29 cellular contexts compared by ENCODE assay signal in the genomic region with DNA sequence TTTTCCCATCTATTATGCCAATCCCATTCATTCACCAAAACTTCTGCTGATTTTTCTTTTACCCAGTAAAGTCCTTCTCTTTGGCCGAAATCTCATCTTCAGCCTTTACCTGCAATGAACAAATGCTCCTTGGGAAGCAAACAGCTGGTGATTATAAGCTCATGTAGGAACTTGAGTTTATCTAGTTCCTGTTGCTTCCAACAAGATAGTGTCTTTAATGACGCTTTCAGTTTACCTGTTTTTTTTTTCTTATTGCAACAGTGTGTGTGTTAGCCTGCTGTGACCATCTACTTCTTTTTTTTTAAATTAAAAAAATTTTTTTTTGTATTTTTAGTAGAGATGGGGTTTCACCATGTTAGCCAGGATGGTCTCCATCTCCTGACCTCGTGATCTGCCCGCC.
"Had no signal": no experiment of that assay in that cellular context is flagged by ENCODE, and none has a peak within 500 bp of the region (broad histone marks: within the 10 kb centered on the region; RNA-seq: fewer than 3 reads in every experiment).

No MANE protein-coding gene starts in this region.

- H3K27me3 ChIP-seq: stomach, suprapubic skin, testis, thyroid gland, tibial artery, tibial nerve, transverse colon, upper lobe of left lung, upper lobe of right lung, uterus, vagina had no signal

- DNase-seq: stimulated activated CD4-positive, alpha-beta T cell treated with anti-CD3 and anti-CD28 coated beads, Interleukin-2, amount 100 ng/mL, for 48 hours; stimulated activated CD4-positive, alpha-beta T cell treated with anti-CD3 and anti-CD28 coated beads, Interleukin-4, amount 100 ng/mL, for 1 hour; stimulated activated CD4-positive, alpha-beta T cell treated with anti-CD3 and anti-CD28 coated beads, Interleukin-4, amount 100 ng/mL, for 24 hours; stimulated activated CD4-positive, alpha-beta T cell treated with anti-CD3 and anti-CD28 coated beads, Interleukin-4, amount 100 ng/mL, for 4 hours; stimulated activated CD8-positive, alpha-beta memory T cell treated with anti-CD3 and anti-CD28 coated beads, Interleukin-4, amount 100 ng/mL, for 48 hours; stimulated activated naive B cell treated with anti-CD40 and anti-IgM and Interleukin-4, amounts not matched to agents 10 μg/mL and 1 μg/mL and 100 μg/mL, for 72 hours; stimulated activated naive CD4-positive, alpha-beta T cell; stimulated activated naive CD4-positive, alpha-beta T cell treated with Interleukin-2 at 50 U/mL for 16 hours; stimulated activated naive CD8-positive, alpha-beta T cell treated with anti-CD3 and anti-CD28 coated beads, Interleukin-15, amount 100 ng/mL, for 72 hours; stimulated activated naive CD8-positive, alpha-beta T cell treated with anti-CD3 and anti-CD28 coated beads, Interleukin-15, Interleukin-2, amounts not matched to agents 100 U/mL and 50 U/mL, for 24 hours; stomach; substantia nigra; testis; thyroid gland; tibial artery; transverse colon; trophoblast cell; upper lobe of left lung; upper lobe of right lung; uterus had no signal

- H3K4me3 ChIP-seq: stomach, suprapubic skin, testis, thoracic aorta, thyroid gland, tibial artery, tibial nerve, transverse colon, upper lobe of left lung, upper lobe of right lung, uterus, vagina had no signal

- H3K27me3 Mint-ChIP-seq: stimulated activated naive CD8-positive, alpha-beta T cell treated with anti-CD3 and anti-CD28 coated beads, Interleukin-15, Interleukin-2, amounts not matched to agents 100 ng/mL and 50 ng/mL, for 24 hours had no signal

- H3K36me3 Mint-ChIP-seq: stimulated activated effector memory CD8-positive, alpha-beta T cell treated with anti-CD3 and anti-CD28 coated beads, Interleukin-12 subunit alpha, Interleukin-12 subunit beta, amount 100 ng/mL, for 72 hours had no signal

- H3K27ac ChIP-seq: stomach, suprapubic skin, testis, thoracic aorta, thyroid gland, tibial artery, tibial nerve, transverse colon, upper lobe of left lung, upper lobe of right lung, uterus, vagina had no signal

- H3K4me1 ChIP-seq: testis, thyroid gland, tibial nerve, transverse colon, upper lobe of left lung, upper lobe of right lung, uterus, vagina had no signal

- H3K4me1 Mint-ChIP-seq: stimulated activated effector memory CD8-positive, alpha-beta T cell treated with anti-CD3 and anti-CD28 coated beads, Interleukin-12 subunit alpha, Interleukin-12 subunit beta, amount 100 ng/mL, for 72 hours; stimulated activated naive CD8-positive, alpha-beta T cell treated with anti-CD3 and anti-CD28 coated beads, Interleukin-15, amount 100 ng/mL, for 72 hours had no signal

- H3K9me3 ChIP-seq: stomach, suprapubic skin, testis, thyroid gland, tibial artery, upper lobe of left lung, upper lobe of right lung, uterus, vagina had no signal

- H3K27ac Mint-ChIP-seq: stimulated activated effector memory CD8-positive, alpha-beta T cell treated with anti-CD3 and anti-CD28 coated beads, Interleukin-12 subunit alpha, Interleukin-12 subunit beta, amount 100 ng/mL, for 72 hours; stimulated activated memory B cell treated with anti-CD40 and anti-IgM and Interleukin-4, amounts not matched to agents 10 μg/mL and 1 μg/mL and 100 μg/mL, for 72 hours; stimulated activated naive B cell treated with anti-CD40 and anti-IgM and Interleukin-4, amounts not matched to agents 10 μg/mL and 1 μg/mL and 100 μg/mL, for 72 hours; stimulated activated naive CD8-positive, alpha-beta T cell treated with anti-CD3 and anti-CD28 coated beads, Interleukin-15, amount 100 ng/mL, for 72 hours; stimulated activated naive CD8-positive, alpha-beta T cell treated with anti-CD3 and anti-CD28 coated beads, Interleukin-15, Interleukin-2, amounts not matched to agents 100 ng/mL and 50 ng/mL, for 24 hours; type B pancreatic cell had no signal

- ATAC-seq: stimulated activated effector memory CD8-positive, alpha-beta T cell treated with anti-CD3 and anti-CD28 coated beads, Interleukin-12 subunit alpha, Interleukin-12 subunit beta, amount 100 ng/mL, for 72 hours; stimulated activated memory B cell treated with anti-CD40 and anti-IgM and Interleukin-4, amounts not matched to agents 10 μg/mL and 1 μg/mL and 100 μg/mL, for 72 hours; stimulated activated naive B cell treated with anti-CD40 and anti-IgM and Interleukin-4, amounts not matched to agents 10 μg/mL and 1 μg/mL and 100 μg/mL, for 72 hours; stimulated activated naive CD8-positive, alpha-beta T cell treated with anti-CD3 and anti-CD28 coated beads, Interleukin-15, amount 100 ng/mL, for 72 hours; stimulated activated naive CD8-positive, alpha-beta T cell treated with anti-CD3 and anti-CD28 coated beads, Interleukin-15, Interleukin-2, amounts not matched to agents 100 U/mL and 50 U/mL, for 24 hours; upper lobe of right lung had no signal

- H3K36me3 ChIP-seq: stomach, suprapubic skin, thoracic aorta, thyroid gland, tibial artery, tibial nerve, transverse colon, upper lobe of left lung, upper lobe of right lung, uterus, vagina had no signal

- FAIRE-seq: urothelium cell line had no signal

- H3K4me3 Mint-ChIP-seq: stimulated activated effector memory CD8-positive, alpha-beta T cell treated with anti-CD3 and anti-CD28 coated beads, Interleukin-12 subunit alpha, Interleukin-12 subunit beta, amount 100 ng/mL, for 72 hours; stimulated activated memory B cell treated with anti-CD40 and anti-IgM and Interleukin-4, amounts not matched to agents 10 μg/mL and 1 μg/mL and 100 μg/mL, for 72 hours; stimulated activated naive B cell treated with anti-CD40 and anti-IgM and Interleukin-4, amounts not matched to agents 10 μg/mL and 1 μg/mL and 100 μg/mL, for 72 hours; stimulated activated naive CD8-positive, alpha-beta T cell treated with anti-CD3 and anti-CD28 coated beads, Interleukin-15, amount 100 ng/mL, for 72 hours; stimulated activated naive CD8-positive, alpha-beta T cell treated with anti-CD3 and anti-CD28 coated beads, Interleukin-15, Interleukin-2, amounts not matched to agents 100 ng/mL and 50 ng/mL, for 24 hours; type B pancreatic cell had no signal
